In the genomic region with DNA sequence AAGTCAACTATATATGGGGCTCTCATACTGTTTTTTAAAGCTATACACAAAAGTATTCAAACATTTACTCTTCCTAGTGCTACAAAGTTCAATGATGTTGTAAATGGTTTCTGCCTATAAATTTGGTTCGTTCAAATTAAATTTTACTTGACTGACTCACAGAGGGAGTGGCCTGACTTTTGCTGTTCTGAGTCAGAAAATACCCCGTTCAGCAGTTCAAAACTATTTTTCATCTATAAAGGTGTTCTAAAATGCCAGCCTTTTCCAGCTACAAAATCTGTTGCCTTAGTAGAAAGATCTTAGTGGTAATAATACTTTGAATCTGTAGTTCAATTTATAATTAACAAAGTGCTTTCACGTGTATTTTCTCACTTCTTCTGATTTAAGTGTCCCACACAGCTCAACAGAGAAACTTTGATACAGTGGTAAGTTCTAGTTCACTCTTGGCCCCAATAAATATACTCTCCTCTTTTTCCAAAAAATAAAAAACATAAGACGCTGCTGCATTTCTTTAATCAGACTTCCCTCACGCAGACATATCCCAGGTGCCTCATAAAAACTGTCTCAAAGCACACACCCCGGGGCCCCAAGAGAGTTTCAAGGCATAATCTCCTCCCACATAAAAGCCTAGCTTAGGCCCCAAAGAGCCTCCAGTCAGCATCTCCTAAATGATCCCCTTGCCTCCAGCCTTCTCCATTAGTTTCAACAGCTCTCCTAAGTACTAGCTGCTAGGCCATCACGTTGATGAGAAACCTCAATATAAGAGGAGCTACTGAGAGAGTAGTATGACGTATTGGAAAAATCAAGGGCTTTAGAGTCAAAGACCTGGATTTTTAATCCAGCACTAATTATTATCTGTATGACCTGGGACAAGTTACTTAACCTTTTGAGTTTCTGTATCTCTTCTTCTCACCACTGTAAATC, we compare ENCODE assay signal across 8 cellular contexts. TPM values are rescaled to one million over a fixed set of nuclear protein-coding genes. Genes with fewer than 3 reads are reported as not detected.
DNase-seq lines count a peak whose midpoint lies in the region; ATAC-seq and TF ChIP-seq lines count a peak whose summit lies in the region.

No MANE protein-coding gene starts in this region.

- 10% methylated on average over 8 of the region's 8 CpGs for WGBS in suprapubic skin

- peak; percentile 8 to 12 for ATAC-seq in activated T-cell treated with anti-CD3 and anti-CD28 coated beads, Interleukin-2, amount 50 U/mL, for 72 hours (replicated peaks in 1 of 2)

- H3K9me3 ChIP-seq in HUES6 (ENCODE audit: control insufficient read depth, insufficient read depth, low read depth, low read length) (no peaks in the 10 kb centered on the region), suprapubic skin (no peaks in the 10 kb centered on the region), BE2C (no peaks in the 10 kb centered on the region)

- no peak for TF ChIP-seq POLR2A in suprapubic skin (IDR thresholded peaks at IDR 0.05)

- TF ChIP-seq CTCF in AG09309 (IDR thresholded peaks at IDR 0.05; ENCODE audit: control insufficient read depth, insufficient read depth, low read depth, low read length, missing control alignments) (no peak), suprapubic skin (IDR thresholded peaks at IDR 0.05) (no peak), BE2C (IDR thresholded peaks at IDR 0.05; ENCODE audit: low read depth, low read length) (no peak)

- no peaks in the 10 kb centered on the region for H3K27me3 Mint-ChIP-seq in activated T-cell treated with anti-CD3 and anti-CD28 coated beads, Interleukin-2, amount 50 U/mL, for 72 hours (ENCODE audit: low read depth)
- H3K27me3 Mint-ChIP-seq in immature natural killer cell (ENCODE audit: low read depth in 3 of 3), result peaks cover 9 to 29% (median 18%) of the 10 kb centered on the region in 3 donors

- peaks cover 83% of the 10 kb centered on the region for H3K4me1 Mint-ChIP-seq in activated T-cell treated with anti-CD3 and anti-CD28 coated beads, Interleukin-2, amount 50 U/mL, for 72 hours (ENCODE audit: low read depth)
- H3K4me1 Mint-ChIP-seq in immature natural killer cell, result peaks cover 91 to 92% of the 10 kb centered on the region in 2 donors

- H3K36me3 ChIP-seq in HUES6 (ENCODE audit: control insufficient read depth, insufficient read depth, low read length), result no peaks in the 10 kb centered on the region
- H3K36me3 ChIP-seq in suprapubic skin, result no peaks in the 10 kb centered on the region
- H3K36me3 ChIP-seq in BE2C, result no peaks in the 10 kb centered on the region

- peaks cover 16 to 25% of the 10 kb centered on the region in 2 donors for H3K36me3 Mint-ChIP-seq in activated T-cell treated with anti-CD3 and anti-CD28 coated beads, Interleukin-2, amount 50 U/mL, for 72 hours (ENCODE audit: insufficient read depth in 2 of 2)
- H3K36me3 Mint-ChIP-seq in immature natural killer cell, result peaks cover 0 to 4% (median 0%) of the 10 kb centered on the region in 3 donors

- H3K4me3 ChIP-seq in AG09309 (ENCODE audit: control insufficient read depth, low read depth, low read length) (peak overlapping the region; percentile 4), HUES6 (ENCODE audit: low read depth, low read length) (peak overlapping the region; percentile 4; the same call in 1 of the 2 replicates), suprapubic skin (peak overlapping the region; percentile 82), BE2C (ENCODE audit: low read depth, low read length) (no peak overlapping the region)

- no peaks in the 10 kb centered on the region for H3K9me3 Mint-ChIP-seq in activated T-cell treated with anti-CD3 and anti-CD28 coated beads, Interleukin-2, amount 50 U/mL, for 72 hours
- no peaks in the 10 kb centered on the region for H3K9me3 Mint-ChIP-seq in immature natural killer cell

- H3K4me3 Mint-ChIP-seq in activated T-cell treated with anti-CD3 and anti-CD28 coated beads, Interleukin-2, amount 50 U/mL, for 72 hours, result peak overlapping the region; percentile 88 to 96
- H3K4me3 Mint-ChIP-seq in immature natural killer cell, result peak overlapping the region; percentile 96 to 100 (median 99)

- H3K9ac ChIP-seq in HUES6 (ENCODE audit: low read length), result no peak overlapping the region

- peaks cover 55% of the 10 kb centered on the region for H3K4me1 ChIP-seq in HUES6 (ENCODE audit: control insufficient read depth, insufficient read depth, low read length)
- H3K4me1 ChIP-seq in suprapubic skin, result peaks cover 84% of the 10 kb centered on the region
- H3K4me1 ChIP-seq in BE2C, result 0 out of 2 replicates have a peak, but pooled peaks cover 3% of the 10 kb centered on the region

- TF ChIP-seq EP300 in suprapubic skin (IDR thresholded peaks at IDR 0.05), result no peak

- peak overlapping the region; percentile 92 for H3K27ac Mint-ChIP-seq in activated T-cell treated with anti-CD3 and anti-CD28 coated beads, Interleukin-2, amount 50 U/mL, for 72 hours
- peak overlapping the region; percentile 82 to 99 (median 96) for H3K27ac Mint-ChIP-seq in immature natural killer cell

- H3K27ac ChIP-seq in HUES6 (ENCODE audit: low read depth, low read length) (no peak overlapping the region), suprapubic skin (peak overlapping the region; percentile 70)

- H3K27me3 ChIP-seq in HUES6 (ENCODE audit: control insufficient read depth, insufficient read depth, low read length) (no peaks in the 10 kb centered on the region), suprapubic skin (no peaks in the 10 kb centered on the region), BE2C (no peaks in the 10 kb centered on the region)

- DNase-seq in AG09309 (ENCODE audit: low read depth) (no peak), immature natural killer cell (no peak), suprapubic skin (ENCODE audit: low spot score in 2 of 2) (no peak), SK-N-DZ (ENCODE audit: low spot score) (no peak), SHP77 treated with DMSO at 0.1 percent for 48 hours (lab: John Stamatoyannopoulos, UW) (no peak), BE2C (no peak)
- peak in 1 of 2 donors; percentile 50 for DNase-seq in activated T-cell treated with anti-CD3 and anti-CD28 coated beads, Interleukin-2, amount 50 U/mL, for 72 hours

RNA-seq across cellular contexts. Expression of gene PTP4A2, which starts 3.2 kb away (rescaled TPM):
- 100 to 1,000 TPM; 437 to 541 TPM for total RNA-seq in activated T-cell treated with anti-CD3 and anti-CD28 coated beads, Interleukin-2, amount 50 U/mL, for 72 hours
- polyA plus RNA-seq in immature natural killer cell, result 100 to 1,000 TPM; 300 to 552 (median 460) TPM
- 100 to 1,000 TPM in 3 of 4 donors, 10 to 100 TPM in 1; 97.2 to 147 (median 121) TPM for total RNA-seq in suprapubic skin
- 90.1 and 103 TPM in 2 replicates for polyA plus RNA-seq in SK-N-DZ (2014; cell fraction: cytosol; rRNA removed)
- 42.2 and 59.1 TPM in 2 replicates for polyA plus RNA-seq in SK-N-DZ (2014; cell fraction: nucleus; rRNA removed)
- 41.8 TPM for polyA plus RNA-seq in BE2C (2012; ENCODE audit: insufficient read depth, insufficient read length, low read depth)
